ENCODE assay signal across 1 cellular context in genomic region chr22:44983878-44984482, GRCh38.
TF ChIP-seq lines count a peak whose summit lies in the region.

No MANE protein-coding gene starts in this region.

TF ChIP-seq in WTC11, 78 proteins besides CTCF, POLR2A, EP300 and RAD21 (continued from another document):
- TF ChIP-seq ATF1 (CRISPR knock-in tag; IDR thresholded peaks at IDR 0.05) (no peak), CDX4 (CRISPR knock-in tag; IDR thresholded peaks at IDR 0.05; ENCODE audit: borderline replicate concordance) (no peak), SMAD4 (CRISPR knock-in tag; IDR thresholded peaks at IDR 0.05) (no peak), ZNF416 (CRISPR knock-in tag; IDR thresholded peaks at IDR 0.05) (no peak), KAT7 (CRISPR knock-in tag; IDR thresholded peaks at IDR 0.05; ENCODE audit: borderline replicate concordance) (no peak), ETV6 (CRISPR knock-in tag; IDR thresholded peaks at IDR 0.05) (no peak), GRHL2 (CRISPR knock-in tag; IDR thresholded peaks at IDR 0.05; ENCODE audit: insufficient replicate concordance, severe bottlenecking) (no peak), ZNF121 (CRISPR knock-in tag; IDR thresholded peaks at IDR 0.05) (no peak), PRRX2 (CRISPR knock-in tag; IDR thresholded peaks at IDR 0.05) (no peak), IRF1 (CRISPR knock-in tag; IDR thresholded peaks at IDR 0.05) (no peak), SMAD3 (CRISPR knock-in tag; IDR thresholded peaks at IDR 0.05; ENCODE audit: borderline replicate concordance) (no peak), ATF2 (CRISPR knock-in tag; IDR thresholded peaks at IDR 0.05; ENCODE audit: borderline replicate concordance, low read depth) (no peak), STAT6 (CRISPR knock-in tag; conservative IDR thresholded peaks at IDR 0.05; ENCODE audit: low read depth) (no peak), GTF2I (CRISPR knock-in tag; conservative IDR thresholded peaks at IDR 0.05) (no peak), FOXP1 (CRISPR knock-in tag; IDR thresholded peaks at IDR 0.05; ENCODE audit: borderline replicate concordance) (no peak), ESRRA (CRISPR knock-in tag; IDR thresholded peaks at IDR 0.05; ENCODE audit: borderline replicate concordance) (no peak)
- TF ChIP-seq, protein P1, sequence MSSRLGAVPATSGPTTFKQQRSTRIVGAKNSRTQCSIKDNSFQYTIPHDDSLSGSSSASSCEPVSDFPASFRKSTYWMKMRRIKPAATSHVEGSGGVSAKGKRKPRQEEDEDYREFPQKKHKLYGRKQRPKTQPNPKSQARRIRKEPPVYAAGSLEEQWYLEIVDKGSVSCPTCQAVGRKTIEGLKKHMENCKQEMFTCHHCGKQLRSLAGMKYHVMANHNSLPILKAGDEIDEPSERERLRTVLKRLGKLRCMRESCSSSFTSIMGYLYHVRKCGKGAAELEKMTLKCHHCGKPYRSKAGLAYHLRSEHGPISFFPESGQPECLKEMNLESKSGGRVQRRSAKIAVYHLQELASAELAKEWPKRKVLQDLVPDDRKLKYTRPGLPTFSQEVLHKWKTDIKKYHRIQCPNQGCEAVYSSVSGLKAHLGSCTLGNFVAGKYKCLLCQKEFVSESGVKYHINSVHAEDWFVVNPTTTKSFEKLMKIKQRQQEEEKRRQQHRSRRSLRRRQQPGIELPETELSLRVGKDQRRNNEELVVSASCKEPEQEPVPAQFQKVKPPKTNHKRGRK (CRISPR knock-in tag; IDR thresholded peaks at IDR 0.05; ENCODE audit: borderline replicate concordance) = no peak
